In genomic region chr22:29481265-29482000, GRCh38 we compare ENCODE assay signal across 8 cellular contexts. TPM values are rescaled to one million over a fixed set of nuclear protein-coding genes. Genes with fewer than 3 reads are reported as not detected.
A peak's percentile ranks its signal among the peaks of the same experiment; 100 is the strongest.
DNase-seq lines count a peak whose midpoint lies in the region; ATAC-seq and TF ChIP-seq lines count a peak whose summit lies in the region.

No MANE protein-coding gene starts in this region.

- WGBS in testis, 2 donors = 8 to 9% methylated on average over 15 of the region's 15 CpGs

- peaks cover 71% of the 10 kb centered on the region for H3K27me3 Mint-ChIP-seq in activated naive CD4-positive, alpha-beta T cell treated with anti-CD3 and anti-CD28 coated beads, Interleukin-2, amount 10 ng/mL, durations not matched to agents 7 days and 5 days

- H3K9me3 Mint-ChIP-seq in activated naive CD4-positive, alpha-beta T cell treated with anti-CD3 and anti-CD28 coated beads, Interleukin-2, amount 10 ng/mL, durations not matched to agents 7 days and 5 days = no peaks in the 10 kb centered on the region

- CTCF ChIA-PET in activated naive CD4-positive, alpha-beta T cell treated with anti-CD3 and anti-CD28 coated beads, Interleukin-2, amount 10 ng/mL, durations not matched to agents 7 days and 5 days (lab: Charles Lee) = interaction anchor here (1.4 kb wide), 1 partner anchor 9 kb away, joined by 3 read pairs; no protein-coding TSS in a partner anchor

- H3K36me3 ChIP-seq in ascending aorta (no peaks in the 10 kb centered on the region), kidney epithelial cell (ENCODE audit: control insufficient read depth, insufficient read depth, low read length) (no peaks in the 10 kb centered on the region), testis (ENCODE audit: low read depth, missing control alignments) (no peaks in the 10 kb centered on the region)

- H3K4me3 ChIP-seq in ascending aorta (peak overlapping the region; percentile 42 to 43), kidney epithelial cell (ENCODE audit: low read depth, low read length) (peak overlapping the region; percentile 6), testis (peak overlapping the region; percentile 51 to 60)

- H3K4me3 Mint-ChIP-seq in activated naive CD4-positive, alpha-beta T cell treated with anti-CD3 and anti-CD28 coated beads, Interleukin-2, amount 10 ng/mL, durations not matched to agents 7 days and 5 days = peak overlapping the region; percentile 58

- peaks cover 21% of the 10 kb centered on the region for H3K4me1 Mint-ChIP-seq in activated naive CD4-positive, alpha-beta T cell treated with anti-CD3 and anti-CD28 coated beads, Interleukin-2, amount 10 ng/mL, durations not matched to agents 7 days and 5 days

- H3K27me3 ChIP-seq in ascending aorta (peaks cover 7% of the 10 kb centered on the region), kidney epithelial cell (ENCODE audit: control insufficient read depth, insufficient read depth, low read length) (peaks cover 61% of the 10 kb centered on the region), testis (no peaks in the 10 kb centered on the region)

- H3K9me3 ChIP-seq in ascending aorta = no peaks in the 10 kb centered on the region
- no peaks in the 10 kb centered on the region for H3K9me3 ChIP-seq in testis

- no peak overlapping the region for H3K27ac Mint-ChIP-seq in activated naive CD4-positive, alpha-beta T cell treated with anti-CD3 and anti-CD28 coated beads, Interleukin-2, amount 10 ng/mL, durations not matched to agents 7 days and 5 days

- H3K36me3 Mint-ChIP-seq in activated naive CD4-positive, alpha-beta T cell treated with anti-CD3 and anti-CD28 coated beads, Interleukin-2, amount 10 ng/mL, durations not matched to agents 7 days and 5 days = peaks cover 9% of the 10 kb centered on the region

- TF ChIP-seq CTCF in ascending aorta (IDR thresholded peaks at IDR 0.05) (no peak), kidney epithelial cell (IDR thresholded peaks at IDR 0.05; ENCODE audit: insufficient read depth, low read length, poor library complexity, severe bottlenecking) (no peak), testis (IDR thresholded peaks at IDR 0.05) (no peak)

- H3K4me1 ChIP-seq in ascending aorta = peaks cover 2 to 6% of the 10 kb centered on the region in 2 donors
- H3K4me1 ChIP-seq in testis = peaks cover 19% of the 10 kb centered on the region

- no peak for DNase-seq in activated naive CD4-positive, alpha-beta T cell treated with anti-CD3 and anti-CD28 coated beads, Interleukin-2, amount 10 ng/mL, durations not matched to agents 7 days and 5 days
- no peak for DNase-seq in activated naive CD4-positive, alpha-beta T cell treated with anti-CD3 and anti-CD28 coated beads, Interleukin-2, amount 50 U/mL, for 16 hours
- DNase-seq in ascending aorta (ENCODE audit: low spot score in 2 of 2) = no peak
- no peak for DNase-seq in kidney epithelial cell (ENCODE audit: low read depth)
- peak; percentile 73 for DNase-seq in testis
- DNase-seq in MV-4-11 (lab: John Stamatoyannopoulos, UW) = no peak
- no peak for DNase-seq in activated CD4-positive, alpha-beta T cell treated with anti-CD3 and anti-CD28 coated beads, Interleukin-2, amount 50 U/mL, for 1 hour

- H3K27ac ChIP-seq in ascending aorta (no peak overlapping the region), testis (no peak overlapping the region)

- no peak for TF ChIP-seq POLR2A in testis (IDR thresholded peaks at IDR 0.05)

- no peak for ATAC-seq in HG03520 (IDR thresholded peaks at IDR 0.05; ENCODE audit: unreplicated experiment)

- intact Hi-C loops in ascending aorta (cut with DNase I) = no loop called here
- intact Hi-C loops in testis (cut with DNase I; ENCODE audit: low total_unique reads) = no loop called here

RNA-seq across cellular contexts. Expression of gene NEFH, which starts 1.4 kb away (rescaled TPM):
- 0.32 TPM for total RNA-seq in ascending aorta
- total RNA-seq in kidney epithelial cell = 5.2 and 5.7 TPM in 2 replicates
- total RNA-seq in testis = 10 to 100 TPM; 16.9 to 18.6 TPM
- 12.0 TPM for polyA plus RNA-seq in testis (ENCODE audit: insufficient read depth, low read depth, low replicate concordance)

RNA-seq across cellular contexts. Expression of gene RFPL1, which starts 43.0 kb away (rescaled TPM):
- total RNA-seq in ascending aorta = not detected
- not detected in 2 replicates for total RNA-seq in kidney epithelial cell
- total RNA-seq in testis = under 1 TPM; 0.37 to 0.71 TPM
- polyA plus RNA-seq in testis (ENCODE audit: insufficient read depth, low read depth, low replicate concordance) = 1.4 TPM
